Comparison of ENCODE assay signal across 8 cellular contexts in genomic region chr12:98503343-98503592, GRCh38. TPM values are rescaled to one million over a fixed set of nuclear protein-coding genes. Genes with fewer than 3 reads are reported as not detected.
DNase-seq lines count a peak whose midpoint lies in the region; ATAC-seq, FAIRE-seq and TF ChIP-seq lines count a peak whose summit lies in the region.

No MANE protein-coding gene starts in this region.

- peak; percentile 58 for ATAC-seq in GM21390 (IDR thresholded peaks at IDR 0.05; ENCODE audit: unreplicated experiment)
- peak; percentile 78 for ATAC-seq in naive thymus-derived CD4-positive, alpha-beta T cell
- ATAC-seq in stimulated activated naive B cell treated with anti-CD40 and anti-IgM and Interleukin-4, amounts not matched to agents 10 μg/mL and 1 μg/mL and 100 μg/mL, for 72 hours (replicated peaks) = peak; percentile 76 to 80

- H3K27me3 Mint-ChIP-seq in naive thymus-derived CD4-positive, alpha-beta T cell = peaks cover 0 to 18% (median 3%) of the 10 kb centered on the region in 5 donors
- H3K27me3 Mint-ChIP-seq in stimulated activated naive B cell treated with anti-CD40 and anti-IgM and Interleukin-4, amounts not matched to agents 10 μg/mL and 1 μg/mL and 100 μg/mL, for 72 hours = peaks cover 13% of the 10 kb centered on the region in 2 donors

- no peaks in the 10 kb centered on the region for H4K20me1 ChIP-seq in fibroblast of lung (ENCODE audit: control insufficient read depth, extremely low read depth, insufficient read depth, low read length)

- H2AFZ ChIP-seq in fibroblast of lung (ENCODE audit: low read length) = peak overlapping the region; percentile 94

- H3K36me3 ChIP-seq in fibroblast of lung (ENCODE audit: control insufficient read depth, insufficient read depth, low read length) = no peaks in the 10 kb centered on the region
- peaks cover 0 to 4% (median 0%) of the 10 kb centered on the region in 3 experiments for H3K36me3 ChIP-seq in naive thymus-derived CD4-positive, alpha-beta T cell (ENCODE audit: control insufficient read depth in 2 of 3, insufficient read depth in 3 of 3, low read length in 3 of 3)

- DNase-seq in D341Med (ENCODE audit: low spot score) (peak; percentile 79), HTR-8/SVneo (ENCODE audit: insufficient read length, low spot score) (peak; percentile 65), fibroblast of lung (ENCODE audit: low read depth in 2 of 2) (peak; percentile 87 to 97)
- DNase-seq in activated T-helper 1 cell treated with anti-CD3 and anti-CD28 coated beads, Interleukin-2, amount 50 U/mL, for 16 hours (ENCODE audit: low read depth in 1 of 2, low spot score in 1 of 2) = peak; percentile 61 to 73
- peak in 8 of 9 donors; percentile 71 to 91 (median 87) for DNase-seq in naive thymus-derived CD4-positive, alpha-beta T cell
- peak; percentile 84 for DNase-seq in stimulated activated naive B cell treated with anti-CD40 and anti-IgM and Interleukin-4, amounts not matched to agents 10 μg/mL and 1 μg/mL and 100 μg/mL, for 72 hours

- H3K4me3 Mint-ChIP-seq in naive thymus-derived CD4-positive, alpha-beta T cell = peak overlapping the region; percentile 89 to 99 (median 94)
- H3K4me3 Mint-ChIP-seq in stimulated activated naive B cell treated with anti-CD40 and anti-IgM and Interleukin-4, amounts not matched to agents 10 μg/mL and 1 μg/mL and 100 μg/mL, for 72 hours = peak overlapping the region; percentile 93 to 97

- H3K4me1 Mint-ChIP-seq in naive thymus-derived CD4-positive, alpha-beta T cell = peaks cover 6 to 30% (median 23%) of the 10 kb centered on the region in 7 donors
- H3K4me1 Mint-ChIP-seq in stimulated activated naive B cell treated with anti-CD40 and anti-IgM and Interleukin-4, amounts not matched to agents 10 μg/mL and 1 μg/mL and 100 μg/mL, for 72 hours = peaks cover 23 to 38% of the 10 kb centered on the region in 2 donors

- FAIRE-seq in HTR-8/SVneo (lab: Jason Lieb, UNC) = no peak

- intact Hi-C loops in naive thymus-derived CD4-positive, alpha-beta T cell (cut with micrococcal nuclease) = loop anchor here (1.0 to 5.0 kb wide), 7 partner anchors 12 to 1640 kb away; partner anchors contain the start of genes APAF1 (in 2 of the 2), NEDD1 (in 2 of the 2), SLC25A3 (in 2 of the 2) and TMPO (in 2 of the 2)

- H3K27ac Mint-ChIP-seq in naive thymus-derived CD4-positive, alpha-beta T cell = peak overlapping the region; percentile 95 to 100 (median 100)
- H3K27ac Mint-ChIP-seq in stimulated activated naive B cell treated with anti-CD40 and anti-IgM and Interleukin-4, amounts not matched to agents 10 μg/mL and 1 μg/mL and 100 μg/mL, for 72 hours = peak overlapping the region; percentile 100

- H3K9me3 ChIP-seq in fibroblast of lung (ENCODE audit: control insufficient read depth, insufficient read depth, low read depth, low read length) = no peaks in the 10 kb centered on the region
- H3K9me3 ChIP-seq in naive thymus-derived CD4-positive, alpha-beta T cell (ENCODE audit: control insufficient read depth in 2 of 3, low read length in 3 of 3) = no peaks in the 10 kb centered on the region

- no peaks in the 10 kb centered on the region for H3K79me2 ChIP-seq in fibroblast of lung (ENCODE audit: control insufficient read depth, insufficient read depth, low read length)

- CTCF ChIA-PET in naive thymus-derived CD4-positive, alpha-beta T cell (lab: Charles Lee) = interaction anchor here (0.6 to 1.6 kb wide), 3 partner anchors 10 to 12 kb away, joined by 3 to 6 read pairs (median 4); partner anchors contain the start of gene TMPO

- H3K27me3 ChIP-seq in fibroblast of lung (ENCODE audit: control insufficient read depth, insufficient read depth, low read length) = no peaks in the 10 kb centered on the region
- H3K27me3 ChIP-seq in naive thymus-derived CD4-positive, alpha-beta T cell (ENCODE audit: control insufficient read depth in 2 of 2, insufficient read depth in 2 of 2, low read length in 2 of 2) = no peaks in the 10 kb centered on the region

- peak overlapping the region; percentile 94 for H3K9ac ChIP-seq in fibroblast of lung (ENCODE audit: insufficient read depth, low read length)

- peaks cover 3% of the 10 kb centered on the region for H3K4me1 ChIP-seq in fibroblast of lung (ENCODE audit: control insufficient read depth, extremely low read depth, insufficient read depth, low read length)
- H3K4me1 ChIP-seq in naive thymus-derived CD4-positive, alpha-beta T cell (ENCODE audit: control insufficient read depth in 2 of 2, insufficient read depth in 2 of 2, low read length in 2 of 2) = peaks cover 0 to 11% of the 10 kb centered on the region in 2 donors

- H3K4me2 ChIP-seq in fibroblast of lung (ENCODE audit: extremely low read depth, insufficient read depth, low read length) = peak overlapping the region; percentile 98

- TF ChIP-seq CTCF in fibroblast of lung (conservative IDR thresholded peaks at IDR 0.05 in 1 of 2, IDR thresholded peaks at IDR 0.05 in 1 of 2; ENCODE audit: low read depth in 1 of 2, low read length in 2 of 2) = no peak

- H3K9me3 Mint-ChIP-seq in naive thymus-derived CD4-positive, alpha-beta T cell = peaks cover 0 to 21% (median 0%) of the 10 kb centered on the region in 11 donors
- H3K9me3 Mint-ChIP-seq in stimulated activated naive B cell treated with anti-CD40 and anti-IgM and Interleukin-4, amounts not matched to agents 10 μg/mL and 1 μg/mL and 100 μg/mL, for 72 hours = peaks cover 3% of the 10 kb centered on the region in 2 donors

- H3K27ac ChIP-seq in fibroblast of lung (ENCODE audit: insufficient read depth, low read length) = peak overlapping the region; percentile 98
- peak overlapping the region; percentile 90 for H3K27ac ChIP-seq in naive thymus-derived CD4-positive, alpha-beta T cell (ENCODE audit: low read depth, low read length)

- H3K4me3 ChIP-seq in fibroblast of lung (replicated peaks in 1 of 4; ENCODE audit: control extremely low read depth in 1 of 4, insufficient read depth in 1 of 4, low read depth in 3 of 4, low read length in 4 of 4) = peak overlapping the region; percentile 70 to 93 (median 86)
- peak overlapping the region; percentile 97 for H3K4me3 ChIP-seq in naive thymus-derived CD4-positive, alpha-beta T cell (ENCODE audit: low read length)

- POLR2A ChIA-PET in naive thymus-derived CD4-positive, alpha-beta T cell (lab: Charles Lee) = interaction anchor here (1.1 to 6.5 kb wide), 3 partner anchors 10 to 12 kb away, joined by 9 to 103 read pairs (median 11); partner anchors contain the start of gene TMPO

- H3K36me3 Mint-ChIP-seq in naive thymus-derived CD4-positive, alpha-beta T cell = peaks cover 0 to 15% (median 0%) of the 10 kb centered on the region in 5 donors
- H3K36me3 Mint-ChIP-seq in stimulated activated naive B cell treated with anti-CD40 and anti-IgM and Interleukin-4, amounts not matched to agents 10 μg/mL and 1 μg/mL and 100 μg/mL, for 72 hours = peaks cover 7 to 16% of the 10 kb centered on the region in 2 donors

TF ChIP-seq in PFSK-1, 5 proteins besides CTCF, POLR2A, EP300 and RAD21:
- TF ChIP-seq POLR2AphosphoS5 (IDR thresholded peaks at IDR 0.05; ENCODE audit: low read depth, low read length) (0 out of 2 replicates have a peak, but pooled peaks have one; percentile 0), TAF1 (IDR thresholded peaks at IDR 0.05; ENCODE audit: borderline replicate concordance, insufficient read depth, low read length) (no peak), FOXP2 (optimal IDR thresholded peaks at IDR 0.05; ENCODE audit: borderline replicate concordance, extremely low read depth, extremely low read length, insufficient read depth) (no peak), REST (IDR thresholded peaks at IDR 0.05; ENCODE audit: insufficient read depth in 1 of 2, low read depth in 2 of 2, low read length in 2 of 2) (0 out of 4 replicates have a peak, but pooled peaks of 1 of the 2 experiments have one; percentile 33), SIN3A (IDR thresholded peaks at IDR 0.05; ENCODE audit: borderline replicate concordance, insufficient read depth, low read length) (peak; percentile 72; the same call in 1 of the 2 replicates)
TF ChIP-seq in PFSK-1: peak in this region for 3.

RNA-seq across cellular contexts. Expression of gene TMPO, which starts 12.1 kb away (rescaled TPM):
- polyA plus RNA-seq in PFSK-1 (2012; ENCODE audit: insufficient read length, low read depth) = 64.6 TPM
- 37.8 and 42.1 TPM in 2 replicates for total RNA-seq in fibroblast of lung
- 37.7 and 74.0 TPM in 2 replicates for polyA plus RNA-seq in fibroblast of lung
- polyA plus RNA-seq in fibroblast of lung (2012) = 27.2 and 59.2 TPM in 2 replicates
- 8.6 and 24.5 TPM in 2 replicates for polyA minus RNA-seq in fibroblast of lung (ENCODE audit: low replicate concordance)
- total RNA-seq in naive thymus-derived CD4-positive, alpha-beta T cell = 100 to 1,000 TPM in 3 of 5 experiments, 10 to 100 TPM in 2; 88.1 to 267 (median 161) TPM
- 10 to 100 TPM; 62.8 to 70.4 TPM for polyA plus RNA-seq in naive thymus-derived CD4-positive, alpha-beta T cell

Comparison
In these comparisons a context has a peak if more than half of its experiments do, and no peak if none do; other contexts are left out.
1. Peak in every context shown above with its lines: DNase-seq, ATAC-seq, H3K4me3 ChIP-seq and H3K27ac ChIP-seq.